ENCODE assay signal across 13 cellular contexts in genomic region chr17:78448356-78448993, GRCh38.
DNase-seq lines count a peak whose midpoint lies in the region; ATAC-seq and TF ChIP-seq lines count a peak whose summit lies in the region.
"Had no signal": no experiment of that assay in that cellular context is flagged by ENCODE, and none has a peak within 500 bp of the region (broad histone marks: within the 10 kb centered on the region; RNA-seq: fewer than 3 reads in every experiment).

No MANE protein-coding gene starts in this region.

- H3K27me3 ChIP-seq in Loucy (ENCODE audit: insufficient read depth, low read length, poor library complexity, severe bottlenecking), result no peaks in the 10 kb centered on the region
- H3K27me3 ChIP-seq: right atrium auricular region had no signal

- H3K9ac ChIP-seq in Loucy (ENCODE audit: low read depth, low read length, poor library complexity, severe bottlenecking), result no peak overlapping the region

- TF ChIP-seq CTCF in Loucy (conservative IDR thresholded peaks at IDR 0.05; ENCODE audit: low read length), result peak; percentile 63
- TF ChIP-seq CTCF in astrocyte of the spinal cord (IDR thresholded peaks at IDR 0.05; ENCODE audit: low read depth, low read length), result peak; percentile 7
- peak; percentile 19 for TF ChIP-seq CTCF in retinal pigment epithelial cell (conservative IDR thresholded peaks at IDR 0.05; ENCODE audit: low read depth, low read length)

- H3K4me3 ChIP-seq in Loucy (ENCODE audit: low read length, poor library complexity, severe bottlenecking) (no peak overlapping the region), astrocyte of the spinal cord (ENCODE audit: low read depth, low read length) (no peak overlapping the region), retinal pigment epithelial cell (ENCODE audit: low read length) (no peak overlapping the region)
- H3K4me3 ChIP-seq: right atrium auricular region had no signal

- H3K79me2 ChIP-seq in Loucy (ENCODE audit: insufficient read depth, low read length), result no peaks in the 10 kb centered on the region

- H3K4me2 ChIP-seq in Loucy (ENCODE audit: low read depth, low read length, poor library complexity, severe bottlenecking), result no peak overlapping the region

- H3F3A ChIP-seq in Loucy (ENCODE audit: low read depth), result no peaks in the 10 kb centered on the region

- no peak overlapping the region for H2AFZ ChIP-seq in Loucy (ENCODE audit: low read length)

- in situ Hi-C loops in astrocyte of the spinal cord (cut with HindIII; ENCODE audit: low sequenced_read_pairs), result no loop called here

- no peaks in the 10 kb centered on the region for H3K9me2 ChIP-seq in Loucy (replicated peaks; ENCODE audit: low read depth, low read length)

- ATAC-seq in GM19397 (IDR thresholded peaks at IDR 0.05; ENCODE audit: unreplicated experiment), result no peak
- ATAC-seq: activated CD8-positive, alpha-beta memory T cell treated with anti-CD3 and anti-CD28 coated beads, Interleukin-2, amount 10 ng/mL, durations not matched to agents 7 days and 5 days had no signal

- no peaks in the 10 kb centered on the region for H4K20me1 ChIP-seq in Loucy (ENCODE audit: insufficient read depth, low read length, poor library complexity, severe bottlenecking)

- H3K36me3 ChIP-seq in Loucy (ENCODE audit: insufficient read depth, low read length), result no peaks in the 10 kb centered on the region
- H3K36me3 ChIP-seq: right atrium auricular region had no signal

- no peaks in the 10 kb centered on the region for H3K9me3 ChIP-seq in Loucy (ENCODE audit: insufficient read depth, low read depth, low read length)
- H3K9me3 ChIP-seq: right atrium auricular region had no signal

- H3K4me1 ChIP-seq in Loucy (ENCODE audit: insufficient read depth, low read length, poor library complexity, severe bottlenecking), result peaks cover 7% of the 10 kb centered on the region
- H3K4me1 ChIP-seq: right atrium auricular region had no signal

- DNase-seq in activated CD4-positive, alpha-beta T cell treated with anti-CD3 and anti-CD28 coated beads for 48 hours, result peak; percentile 37
- no peak for DNase-seq in activated CD4-positive, alpha-beta T cell treated with anti-CD3 and anti-CD28 coated beads for 4 hours
- no peak for DNase-seq in astrocyte of the spinal cord (ENCODE audit: low read depth, low spot score)
- DNase-seq in retinal pigment epithelial cell (ENCODE audit: low read depth), result no peak
- no peak for DNase-seq in activated CD8-positive, alpha-beta memory T cell treated with anti-CD3 and anti-CD28 coated beads, Interleukin-2, amount 50 U/mL, for 4 hours
- DNase-seq in stimulated activated CD8-positive, alpha-beta memory T cell treated with anti-CD3 and anti-CD28 coated beads, Interleukin-4, amount 100 ng/mL, for 48 hours, result no peak
- DNase-seq: activated CD8-positive, alpha-beta memory T cell treated with anti-CD3 and anti-CD28 coated beads, Interleukin-2, amount 10 ng/mL, durations not matched to agents 7 days and 5 days; anterior cingulate cortex; NCI-H1105 treated with DMSO at 0.1 percent for 48 hours; NCI-H774 had no signal

Comparison
In these comparisons a context has a peak if more than half of its experiments do, and no peak if none do; other contexts are left out.
1. CTCF ChIP-seq: peak in every context shown above with its lines; median percentile 63 in Loucy; 19 in retinal pigment epithelial cell; 7 in astrocyte of the spinal cord.